ENCODE assay signal across 11 cellular contexts in genomic region chr12:43407816-43408645, GRCh38.
A peak's percentile ranks its signal among the peaks of the same experiment; 100 is the strongest.
DNase-seq lines count a peak whose midpoint lies in the region; ATAC-seq and TF ChIP-seq lines count a peak whose summit lies in the region.
"Had no signal": no experiment of that assay in that cellular context is flagged by ENCODE, and none has a peak within 500 bp of the region (broad histone marks: within the 10 kb centered on the region; RNA-seq: fewer than 3 reads in every experiment).

No MANE protein-coding gene starts in this region.

- H3K27me3 Mint-ChIP-seq in activated CD4-positive, alpha-beta T cell treated with anti-CD3 and anti-CD28 coated beads, Interleukin-2, amount 10 ng/mL, durations not matched to agents 7 days and 5 days, result no peaks in the 10 kb centered on the region
- H3K27me3 Mint-ChIP-seq: activated CD8-positive, alpha-beta T cell treated with anti-CD3 and anti-CD28 coated beads for 36 hours had no signal

- peak; percentile 93 for ATAC-seq in GM21360 (IDR thresholded peaks at IDR 0.05; ENCODE audit: unreplicated experiment)
- ATAC-seq in HG03135 (IDR thresholded peaks at IDR 0.05; ENCODE audit: unreplicated experiment), result peak; percentile 63
- ATAC-seq in HG03457 (IDR thresholded peaks at IDR 0.05; ENCODE audit: unreplicated experiment), result no peak
- ATAC-seq: activated CD8-positive, alpha-beta T cell treated with anti-CD3 and anti-CD28 coated beads for 36 hours; stimulated activated effector memory CD8-positive, alpha-beta T cell treated with anti-CD3 and anti-CD28 coated beads, Interleukin-12 subunit alpha, Interleukin-12 subunit beta, amount 100 ng/mL, for 72 hours had no signal

- H3K9me3 Mint-ChIP-seq in activated CD4-positive, alpha-beta T cell treated with anti-CD3 and anti-CD28 coated beads, Interleukin-2, amount 10 ng/mL, durations not matched to agents 7 days and 5 days, result no peaks in the 10 kb centered on the region
- H3K9me3 Mint-ChIP-seq: activated CD8-positive, alpha-beta T cell treated with anti-CD3 and anti-CD28 coated beads for 36 hours; stimulated activated effector memory CD8-positive, alpha-beta T cell treated with anti-CD3 and anti-CD28 coated beads, Interleukin-12 subunit alpha, Interleukin-12 subunit beta, amount 100 ng/mL, for 72 hours had no signal

- H3K4me3 Mint-ChIP-seq in activated CD4-positive, alpha-beta T cell treated with anti-CD3 and anti-CD28 coated beads, Interleukin-2, amount 10 ng/mL, durations not matched to agents 7 days and 5 days, result no peak overlapping the region
- H3K4me3 Mint-ChIP-seq: activated CD8-positive, alpha-beta T cell treated with anti-CD3 and anti-CD28 coated beads for 36 hours; stimulated activated effector memory CD8-positive, alpha-beta T cell treated with anti-CD3 and anti-CD28 coated beads, Interleukin-12 subunit alpha, Interleukin-12 subunit beta, amount 100 ng/mL, for 72 hours had no signal

- no peak overlapping the region for H3K27ac Mint-ChIP-seq in activated CD4-positive, alpha-beta T cell treated with anti-CD3 and anti-CD28 coated beads, Interleukin-2, amount 10 ng/mL, durations not matched to agents 7 days and 5 days
- H3K27ac Mint-ChIP-seq: activated CD8-positive, alpha-beta T cell treated with anti-CD3 and anti-CD28 coated beads for 36 hours; stimulated activated effector memory CD8-positive, alpha-beta T cell treated with anti-CD3 and anti-CD28 coated beads, Interleukin-12 subunit alpha, Interleukin-12 subunit beta, amount 100 ng/mL, for 72 hours had no signal

- no peaks in the 10 kb centered on the region for H3K36me3 ChIP-seq in BJ (ENCODE audit: control insufficient read depth, insufficient read depth, low read length)

- H3K4me1 Mint-ChIP-seq in activated CD4-positive, alpha-beta T cell treated with anti-CD3 and anti-CD28 coated beads, Interleukin-2, amount 10 ng/mL, durations not matched to agents 7 days and 5 days, result no peaks in the 10 kb centered on the region
- H3K4me1 Mint-ChIP-seq: stimulated activated effector memory CD8-positive, alpha-beta T cell treated with anti-CD3 and anti-CD28 coated beads, Interleukin-12 subunit alpha, Interleukin-12 subunit beta, amount 100 ng/mL, for 72 hours had no signal

- no peaks in the 10 kb centered on the region for H3K27me3 ChIP-seq in BJ (ENCODE audit: control insufficient read depth, insufficient read depth, low read length)

- CTCF ChIA-PET in BJ (lab: Yijun Ruan, JAX), result no interaction called here
- CTCF ChIA-PET in activated CD4-positive, alpha-beta T cell treated with anti-CD3 and anti-CD28 coated beads, Interleukin-2, amount 10 ng/mL, durations not matched to agents 7 days and 5 days (lab: Charles Lee), result no interaction called here

- POLR2A ChIA-PET in BJ (lab: Charles Lee), result no interaction called here
- POLR2A ChIA-PET in activated CD4-positive, alpha-beta T cell treated with anti-CD3 and anti-CD28 coated beads, Interleukin-2, amount 10 ng/mL, durations not matched to agents 7 days and 5 days (lab: Charles Lee), result no interaction called here

- H3K36me3 Mint-ChIP-seq in activated CD4-positive, alpha-beta T cell treated with anti-CD3 and anti-CD28 coated beads, Interleukin-2, amount 10 ng/mL, durations not matched to agents 7 days and 5 days (ENCODE audit: low read depth), result no peaks in the 10 kb centered on the region
- H3K36me3 Mint-ChIP-seq: stimulated activated effector memory CD8-positive, alpha-beta T cell treated with anti-CD3 and anti-CD28 coated beads, Interleukin-12 subunit alpha, Interleukin-12 subunit beta, amount 100 ng/mL, for 72 hours had no signal

- peak; percentile 62 for DNase-seq in BJ (ENCODE audit: low read depth)
- peak; percentile 33 for DNase-seq in choroid plexus epithelial cell (ENCODE audit: low read depth)
- DNase-seq in activated CD4-positive, alpha-beta T cell treated with anti-CD3 and anti-CD28 coated beads, Interleukin-2, amount 10 ng/mL, durations not matched to agents 7 days and 5 days, result no peak
- DNase-seq in T-helper 1 cell, result no peak
- no peak for DNase-seq in globus pallidus (ENCODE audit: low spot score)
- DNase-seq: activated CD8-positive, alpha-beta T cell treated with anti-CD3 and anti-CD28 coated beads for 36 hours; AML-193 had no signal

- H3K4me3 ChIP-seq in BJ (ENCODE audit: low read depth, low read length) (no peak overlapping the region), choroid plexus epithelial cell (ENCODE audit: low read depth, low read length) (no peak overlapping the region)

- TF ChIP-seq CTCF in BJ (IDR thresholded peaks at IDR 0.05; ENCODE audit: insufficient read depth, low read depth, low read length), result no peak
- TF ChIP-seq CTCF in choroid plexus epithelial cell (conservative IDR thresholded peaks at IDR 0.05; ENCODE audit: low read depth, low read length), result no peak

Comparison
In these comparisons a context has a peak if more than half of its experiments do, and no peak if none do; other contexts are left out.
1. DNase-seq: peak in BJ (single experiment) and choroid plexus epithelial cell (single experiment); none in activated CD4-positive, alpha-beta T cell treated with anti-CD3 and anti-CD28 coated beads, Interleukin-2, amount 10 ng/mL, durations not matched to agents 7 days and 5 days (single experiment), T-helper 1 cell (0 of 5) and globus pallidus (single experiment).